Comparison of ENCODE assay signal across 1 cellular context in genomic region chr7:42911482-42912447, GRCh38.
A peak's percentile ranks its signal among the peaks of the same experiment; 100 is the strongest.
TF ChIP-seq lines count a peak whose summit lies in the region.

C7orf25 (minus strand) TSS chr7:42912070; CDS start chr7:42910900, 1,170 bp downstream.

TF ChIP-seq in GM12878, 131 proteins besides CTCF, POLR2A, EP300 and RAD21 (continued from another document):
- TF ChIP-seq, protein P1, sequence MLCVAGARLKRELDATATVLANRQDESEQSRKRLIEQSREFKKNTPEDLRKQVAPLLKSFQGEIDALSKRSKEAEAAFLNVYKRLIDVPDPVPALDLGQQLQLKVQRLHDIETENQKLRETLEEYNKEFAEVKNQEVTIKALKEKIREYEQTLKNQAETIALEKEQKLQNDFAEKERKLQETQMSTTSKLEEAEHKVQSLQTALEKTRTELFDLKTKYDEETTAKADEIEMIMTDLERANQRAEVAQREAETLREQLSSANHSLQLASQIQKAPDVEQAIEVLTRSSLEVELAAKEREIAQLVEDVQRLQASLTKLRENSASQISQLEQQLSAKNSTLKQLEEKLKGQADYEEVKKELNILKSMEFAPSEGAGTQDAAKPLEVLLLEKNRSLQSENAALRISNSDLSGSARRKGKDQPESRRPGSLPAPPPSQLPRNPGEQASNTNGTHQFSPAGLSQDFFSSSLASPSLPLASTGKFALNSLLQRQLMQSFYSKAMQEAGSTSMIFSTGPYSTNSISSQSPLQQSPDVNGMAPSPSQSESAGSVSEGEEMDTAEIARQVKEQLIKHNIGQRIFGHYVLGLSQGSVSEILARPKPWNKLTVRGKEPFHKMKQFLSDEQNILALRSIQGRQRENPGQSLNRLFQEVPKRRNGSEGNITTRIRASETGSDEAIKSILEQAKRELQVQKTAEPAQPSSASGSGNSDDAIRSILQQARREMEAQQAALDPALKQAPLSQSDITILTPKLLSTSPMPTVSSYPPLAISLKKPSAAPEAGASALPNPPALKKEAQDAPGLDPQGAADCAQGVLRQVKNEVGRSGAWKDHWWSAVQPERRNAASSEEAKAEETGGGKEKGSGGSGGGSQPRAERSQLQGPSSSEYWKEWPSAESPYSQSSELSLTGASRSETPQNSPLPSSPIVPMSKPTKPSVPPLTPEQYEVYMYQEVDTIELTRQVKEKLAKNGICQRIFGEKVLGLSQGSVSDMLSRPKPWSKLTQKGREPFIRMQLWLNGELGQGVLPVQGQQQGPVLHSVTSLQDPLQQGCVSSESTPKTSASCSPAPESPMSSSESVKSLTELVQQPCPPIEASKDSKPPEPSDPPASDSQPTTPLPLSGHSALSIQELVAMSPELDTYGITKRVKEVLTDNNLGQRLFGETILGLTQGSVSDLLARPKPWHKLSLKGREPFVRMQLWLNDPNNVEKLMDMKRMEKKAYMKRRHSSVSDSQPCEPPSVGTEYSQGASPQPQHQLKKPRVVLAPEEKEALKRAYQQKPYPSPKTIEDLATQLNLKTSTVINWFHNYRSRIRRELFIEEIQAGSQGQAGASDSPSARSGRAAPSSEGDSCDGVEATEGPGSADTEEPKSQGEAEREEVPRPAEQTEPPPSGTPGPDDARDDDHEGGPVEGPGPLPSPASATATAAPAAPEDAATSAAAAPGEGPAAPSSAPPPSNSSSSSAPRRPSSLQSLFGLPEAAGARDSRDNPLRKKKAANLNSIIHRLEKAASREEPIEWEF (IDR thresholded peaks at IDR 0.05; ENCODE audit: insufficient replicate concordance, low read depth, low read length) = no peak
- TF ChIP-seq NR2C2 (IDR thresholded peaks at IDR 0.05; ENCODE audit: borderline replicate concordance, control insufficient read depth, insufficient read length, low read depth) = no peak
- TF ChIP-seq HCFC1 (IDR thresholded peaks at IDR 0.05; ENCODE audit: low read length) = peak; percentile 91
- TF ChIP-seq EED (IDR thresholded peaks at IDR 0.05; ENCODE audit: low read depth) = 0 out of 2 replicates have a peak, but pooled peaks have one; percentile 37
- 0 out of 2 replicates have a peak, but pooled peaks have one; percentile 22 for TF ChIP-seq ZSCAN29 (IDR thresholded peaks at IDR 0.05)
- TF ChIP-seq, protein P2, sequence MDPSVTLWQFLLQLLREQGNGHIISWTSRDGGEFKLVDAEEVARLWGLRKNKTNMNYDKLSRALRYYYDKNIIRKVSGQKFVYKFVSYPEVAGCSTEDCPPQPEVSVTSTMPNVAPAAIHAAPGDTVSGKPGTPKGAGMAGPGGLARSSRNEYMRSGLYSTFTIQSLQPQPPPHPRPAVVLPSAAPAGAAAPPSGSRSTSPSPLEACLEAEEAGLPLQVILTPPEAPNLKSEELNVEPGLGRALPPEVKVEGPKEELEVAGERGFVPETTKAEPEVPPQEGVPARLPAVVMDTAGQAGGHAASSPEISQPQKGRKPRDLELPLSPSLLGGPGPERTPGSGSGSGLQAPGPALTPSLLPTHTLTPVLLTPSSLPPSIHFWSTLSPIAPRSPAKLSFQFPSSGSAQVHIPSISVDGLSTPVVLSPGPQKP (IDR thresholded peaks at IDR 0.05; ENCODE audit: low read depth, low read length) = no peak
- TF ChIP-seq IKZF1 (conservative IDR thresholded peaks at IDR 0.05) = peak; percentile 96
- TF ChIP-seq, protein P3, sequence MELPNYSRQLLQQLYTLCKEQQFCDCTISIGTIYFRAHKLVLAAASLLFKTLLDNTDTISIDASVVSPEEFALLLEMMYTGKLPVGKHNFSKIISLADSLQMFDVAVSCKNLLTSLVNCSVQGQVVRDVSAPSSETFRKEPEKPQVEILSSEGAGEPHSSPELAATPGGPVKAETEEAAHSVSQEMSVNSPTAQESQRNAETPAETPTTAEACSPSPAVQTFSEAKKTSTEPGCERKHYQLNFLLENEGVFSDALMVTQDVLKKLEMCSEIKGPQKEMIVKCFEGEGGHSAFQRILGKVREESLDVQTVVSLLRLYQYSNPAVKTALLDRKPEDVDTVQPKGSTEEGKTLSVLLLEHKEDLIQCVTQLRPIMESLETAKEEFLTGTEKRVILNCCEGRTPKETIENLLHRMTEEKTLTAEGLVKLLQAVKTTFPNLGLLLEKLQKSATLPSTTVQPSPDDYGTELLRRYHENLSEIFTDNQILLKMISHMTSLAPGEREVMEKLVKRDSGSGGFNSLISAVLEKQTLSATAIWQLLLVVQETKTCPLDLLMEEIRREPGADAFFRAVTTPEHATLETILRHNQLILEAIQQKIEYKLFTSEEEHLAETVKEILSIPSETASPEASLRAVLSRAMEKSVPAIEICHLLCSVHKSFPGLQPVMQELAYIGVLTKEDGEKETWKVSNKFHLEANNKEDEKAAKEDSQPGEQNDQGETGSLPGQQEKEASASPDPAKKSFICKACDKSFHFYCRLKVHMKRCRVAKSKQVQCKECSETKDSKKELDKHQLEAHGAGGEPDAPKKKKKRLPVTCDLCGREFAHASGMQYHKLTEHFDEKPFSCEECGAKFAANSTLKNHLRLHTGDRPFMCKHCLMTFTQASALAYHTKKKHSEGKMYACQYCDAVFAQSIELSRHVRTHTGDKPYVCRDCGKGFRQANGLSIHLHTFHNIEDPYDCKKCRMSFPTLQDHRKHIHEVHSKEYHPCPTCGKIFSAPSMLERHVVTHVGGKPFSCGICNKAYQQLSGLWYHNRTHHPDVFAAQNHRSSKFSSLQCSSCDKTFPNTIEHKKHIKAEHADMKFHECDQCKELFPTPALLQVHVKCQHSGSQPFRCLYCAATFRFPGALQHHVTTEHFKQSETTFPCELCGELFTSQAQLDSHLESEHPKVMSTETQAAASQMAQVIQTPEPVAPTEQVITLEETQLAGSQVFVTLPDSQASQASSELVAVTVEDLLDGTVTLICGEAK (IDR thresholded peaks at IDR 0.05; ENCODE audit: borderline replicate concordance) = peak; percentile 57; the same call in 1 of the 2 replicates
- TF ChIP-seq BCL11A (IDR thresholded peaks at IDR 0.05; ENCODE audit: low read depth, low read length) = no peak
- TF ChIP-seq STAT1 (conservative IDR thresholded peaks at IDR 0.05) = peak; percentile 66; the same call in 1 of the 2 replicates
- TF ChIP-seq SRF (IDR thresholded peaks at IDR 0.05; ENCODE audit: low read depth in 2 of 2, low read length in 2 of 2) = 0 out of 4 replicates have a peak, but pooled peaks of 1 of the 2 experiments have one; percentile 25
- TF ChIP-seq MYC (IDR thresholded peaks at IDR 0.05; ENCODE audit: insufficient read depth, insufficient read length, insufficient replicate concordance, low read length, severe bottlenecking) = no peak
- no peak for TF ChIP-seq PML (IDR thresholded peaks at IDR 0.05; ENCODE audit: low read length)
- no peak for TF ChIP-seq WRNIP1 (IDR thresholded peaks at IDR 0.05; ENCODE audit: borderline replicate concordance, low read depth, low read length)
- TF ChIP-seq ETV6 (conservative IDR thresholded peaks at IDR 0.05 in 1 of 2, IDR thresholded peaks at IDR 0.05 in 1 of 2; ENCODE audit: borderline replicate concordance in 1 of 2, low read depth in 1 of 2) = no peak
- TF ChIP-seq NR2C1 (IDR thresholded peaks at IDR 0.05) = peak; percentile 85
- peak; percentile 28 for TF ChIP-seq MEF2B (IDR thresholded peaks at IDR 0.05; ENCODE audit: partially characterized antibody, poor library complexity, severe bottlenecking)
- TF ChIP-seq TCF3 (IDR thresholded peaks at IDR 0.05; ENCODE audit: borderline replicate concordance, insufficient read depth, low read depth, low read length) = no peak
- TF ChIP-seq RUNX3 (IDR thresholded peaks at IDR 0.05; ENCODE audit: low read length) = 0 out of 2 replicates have a peak, but pooled peaks have one; percentile 12
- peak; percentile 100 for TF ChIP-seq YY1 (IDR thresholded peaks at IDR 0.05; ENCODE audit: low read depth, low read length)
- TF ChIP-seq RELA (IDR thresholded peaks at IDR 0.05; ENCODE audit: borderline replicate concordance, partially characterized antibody) = peak; percentile 77
- no peak for TF ChIP-seq SUPT20H (IDR thresholded peaks at IDR 0.05; ENCODE audit: borderline replicate concordance, control insufficient read depth, low read depth, low read length)
- TF ChIP-seq CBFB (IDR thresholded peaks at IDR 0.05; ENCODE audit: low read depth) = peak; percentile 40; the same call in 1 of the 2 replicates
- TF ChIP-seq SMARCA5 (IDR thresholded peaks at IDR 0.05) = peak; percentile 84
- no peak for TF ChIP-seq RFX5 (IDR thresholded peaks at IDR 0.05; ENCODE audit: low read depth, low read length)
- TF ChIP-seq, protein P4, sequence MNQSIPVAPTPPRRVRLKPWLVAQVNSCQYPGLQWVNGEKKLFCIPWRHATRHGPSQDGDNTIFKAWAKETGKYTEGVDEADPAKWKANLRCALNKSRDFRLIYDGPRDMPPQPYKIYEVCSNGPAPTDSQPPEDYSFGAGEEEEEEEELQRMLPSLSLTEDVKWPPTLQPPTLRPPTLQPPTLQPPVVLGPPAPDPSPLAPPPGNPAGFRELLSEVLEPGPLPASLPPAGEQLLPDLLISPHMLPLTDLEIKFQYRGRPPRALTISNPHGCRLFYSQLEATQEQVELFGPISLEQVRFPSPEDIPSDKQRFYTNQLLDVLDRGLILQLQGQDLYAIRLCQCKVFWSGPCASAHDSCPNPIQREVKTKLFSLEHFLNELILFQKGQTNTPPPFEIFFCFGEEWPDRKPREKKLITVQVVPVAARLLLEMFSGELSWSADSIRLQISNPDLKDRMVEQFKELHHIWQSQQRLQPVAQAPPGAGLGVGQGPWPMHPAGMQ (IDR thresholded peaks at IDR 0.05; ENCODE audit: borderline replicate concordance) = no peak
- no peak for TF ChIP-seq EZH2 (IDR thresholded peaks at IDR 0.05; ENCODE audit: borderline replicate concordance, control insufficient read depth, low read depth, low read length)
- TF ChIP-seq, protein P5, sequence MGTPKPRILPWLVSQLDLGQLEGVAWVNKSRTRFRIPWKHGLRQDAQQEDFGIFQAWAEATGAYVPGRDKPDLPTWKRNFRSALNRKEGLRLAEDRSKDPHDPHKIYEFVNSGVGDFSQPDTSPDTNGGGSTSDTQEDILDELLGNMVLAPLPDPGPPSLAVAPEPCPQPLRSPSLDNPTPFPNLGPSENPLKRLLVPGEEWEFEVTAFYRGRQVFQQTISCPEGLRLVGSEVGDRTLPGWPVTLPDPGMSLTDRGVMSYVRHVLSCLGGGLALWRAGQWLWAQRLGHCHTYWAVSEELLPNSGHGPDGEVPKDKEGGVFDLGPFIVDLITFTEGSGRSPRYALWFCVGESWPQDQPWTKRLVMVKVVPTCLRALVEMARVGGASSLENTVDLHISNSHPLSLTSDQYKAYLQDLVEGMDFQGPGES (IDR thresholded peaks at IDR 0.05) = 0 out of 2 replicates have a peak, but pooled peaks have one; percentile 37
- TF ChIP-seq MAX (IDR thresholded peaks at IDR 0.05; ENCODE audit: low read depth, low read length) = peak; percentile 64; the same call in 1 of the 2 replicates
